Comparison of ENCODE assay signal across 2 cellular contexts in the genomic region with DNA sequence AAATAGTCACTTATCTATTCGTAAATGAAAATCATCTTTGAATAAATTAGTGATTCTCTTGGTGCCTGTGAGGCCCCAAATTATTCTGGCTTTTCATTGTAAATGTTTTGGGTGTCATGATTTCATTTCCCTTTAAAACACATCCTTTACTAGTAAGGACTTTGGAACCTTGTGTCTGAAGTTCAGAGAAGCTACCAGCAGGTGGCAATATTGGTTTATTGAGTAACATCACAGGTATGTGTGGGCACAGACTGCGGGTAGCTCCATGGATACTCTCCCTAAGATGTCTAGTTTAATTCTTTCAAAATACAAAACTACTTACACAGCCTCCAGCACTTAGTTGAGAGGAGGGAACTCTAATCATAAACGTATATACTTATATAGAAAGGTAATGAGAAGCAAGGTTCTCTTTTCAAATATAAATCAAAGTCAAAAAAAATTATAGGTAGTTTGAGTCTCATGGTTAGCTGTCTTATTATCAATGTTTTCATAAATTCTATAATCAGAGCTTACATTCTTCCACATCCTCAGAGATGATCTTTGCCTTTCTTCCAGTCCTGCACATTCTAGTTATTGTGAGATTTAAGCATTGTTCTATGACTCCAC.
TF ChIP-seq lines count a peak whose summit lies in the region.

No MANE protein-coding gene starts in this region.

TF ChIP-seq in HCT116, 20 proteins besides CTCF, POLR2A, EP300 and RAD21:
- TF ChIP-seq TCF7L2 (IDR thresholded peaks at IDR 0.05; ENCODE audit: borderline replicate concordance, extremely low read depth, insufficient read depth, insufficient read length), result no peak
- TF ChIP-seq SRF (IDR thresholded peaks at IDR 0.05; ENCODE audit: low read depth), result no peak
- no peak for TF ChIP-seq MAX (IDR thresholded peaks at IDR 0.05)
- TF ChIP-seq CEBPB (IDR thresholded peaks at IDR 0.05; ENCODE audit: low read depth), result no peak
- no peak for TF ChIP-seq POLR2AphosphoS5 (IDR thresholded peaks at IDR 0.05; ENCODE audit: low read depth, low read length)
- TF ChIP-seq EGR1 (IDR thresholded peaks at IDR 0.05; ENCODE audit: low read depth), result no peak
- TF ChIP-seq ZFX (IDR thresholded peaks at IDR 0.05), result no peak
- TF ChIP-seq REST (IDR thresholded peaks at IDR 0.05; ENCODE audit: low read depth), result no peak
- TF ChIP-seq FOSL1 (IDR thresholded peaks at IDR 0.05; ENCODE audit: low read depth), result no peak
- TF ChIP-seq SP1 (IDR thresholded peaks at IDR 0.05; ENCODE audit: low read depth), result no peak
- no peak for TF ChIP-seq ZBTB33 (IDR thresholded peaks at IDR 0.05; ENCODE audit: extremely low read depth, insufficient replicate concordance, low read length)
- TF ChIP-seq SIN3A (IDR thresholded peaks at IDR 0.05; ENCODE audit: low read depth), result no peak
- TF ChIP-seq EZH2phosphoT487 (IDR thresholded peaks at IDR 0.05; ENCODE audit: borderline replicate concordance), result no peak
- TF ChIP-seq ELF1 (IDR thresholded peaks at IDR 0.05; ENCODE audit: borderline replicate concordance, low read depth), result no peak
- no peak for TF ChIP-seq ZNF274 (IDR thresholded peaks at IDR 0.05; ENCODE audit: low read depth, low read length)
- TF ChIP-seq EZH2 (IDR thresholded peaks at IDR 0.05), result no peak
- TF ChIP-seq, protein P1, sequence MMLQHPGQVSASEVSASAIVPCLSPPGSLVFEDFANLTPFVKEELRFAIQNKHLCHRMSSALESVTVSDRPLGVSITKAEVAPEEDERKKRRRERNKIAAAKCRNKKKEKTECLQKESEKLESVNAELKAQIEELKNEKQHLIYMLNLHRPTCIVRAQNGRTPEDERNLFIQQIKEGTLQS (IDR thresholded peaks at IDR 0.05), result no peak
- TF ChIP-seq YY1 (IDR thresholded peaks at IDR 0.05; ENCODE audit: extremely low read depth, insufficient replicate concordance, low read depth, low read length), result no peak
- TF ChIP-seq JUND (IDR thresholded peaks at IDR 0.05), result no peak

TF ChIP-seq in HepG2, 621 proteins besides CTCF, POLR2A, EP300 and RAD21:
- TF ChIP-seq XRCC5 (optimal IDR thresholded peaks at IDR 0.05; ENCODE audit: low read length) (no peak), U2AF1 (optimal IDR thresholded peaks at IDR 0.05; ENCODE audit: low read depth, low read length) (no peak), TEAD3 (CRISPR knock-in tag; optimal IDR thresholded peaks at IDR 0.05; ENCODE audit: borderline replicate concordance) (peak; percentile 42), ZBTB21 (CRISPR knock-in tag; IDR thresholded peaks at IDR 0.05) (no peak), HNF4A (CRISPR knock-in tag; IDR thresholded peaks at IDR 0.05) (peak; percentile 35; the same call in 1 of the 2 replicates), CCDC6 (CRISPR knock-in tag; IDR thresholded peaks at IDR 0.05) (no peak), CEBPG (CRISPR knock-in tag; IDR thresholded peaks at IDR 0.05) (peak; percentile 48), SMC3 (IDR thresholded peaks at IDR 0.05; ENCODE audit: low read length) (peak; percentile 58), HNF4G (IDR thresholded peaks at IDR 0.05; ENCODE audit: borderline replicate concordance, low read depth, low read length) (peak; percentile 63; the same call in 1 of the 2 replicates), HNF4G (CRISPR knock-in tag; IDR thresholded peaks at IDR 0.05; ENCODE audit: borderline replicate concordance, low read depth) (no peak), STAG1 (CRISPR knock-in tag; IDR thresholded peaks at IDR 0.05) (peak; percentile 85)
- TF ChIP-seq, protein P2, sequence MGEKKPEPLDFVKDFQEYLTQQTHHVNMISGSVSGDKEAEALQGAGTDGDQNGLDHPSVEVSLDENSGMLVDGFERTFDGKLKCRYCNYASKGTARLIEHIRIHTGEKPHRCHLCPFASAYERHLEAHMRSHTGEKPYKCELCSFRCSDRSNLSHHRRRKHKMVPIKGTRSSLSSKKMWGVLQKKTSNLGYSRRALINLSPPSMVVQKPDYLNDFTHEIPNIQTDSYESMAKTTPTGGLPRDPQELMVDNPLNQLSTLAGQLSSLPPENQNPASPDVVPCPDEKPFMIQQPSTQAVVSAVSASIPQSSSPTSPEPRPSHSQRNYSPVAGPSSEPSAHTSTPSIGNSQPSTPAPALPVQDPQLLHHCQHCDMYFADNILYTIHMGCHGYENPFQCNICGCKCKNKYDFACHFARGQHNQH (CRISPR knock-in tag; IDR thresholded peaks at IDR 0.05), result no peak
